ENCODE assay signal across 9 cellular contexts in the genomic region with DNA sequence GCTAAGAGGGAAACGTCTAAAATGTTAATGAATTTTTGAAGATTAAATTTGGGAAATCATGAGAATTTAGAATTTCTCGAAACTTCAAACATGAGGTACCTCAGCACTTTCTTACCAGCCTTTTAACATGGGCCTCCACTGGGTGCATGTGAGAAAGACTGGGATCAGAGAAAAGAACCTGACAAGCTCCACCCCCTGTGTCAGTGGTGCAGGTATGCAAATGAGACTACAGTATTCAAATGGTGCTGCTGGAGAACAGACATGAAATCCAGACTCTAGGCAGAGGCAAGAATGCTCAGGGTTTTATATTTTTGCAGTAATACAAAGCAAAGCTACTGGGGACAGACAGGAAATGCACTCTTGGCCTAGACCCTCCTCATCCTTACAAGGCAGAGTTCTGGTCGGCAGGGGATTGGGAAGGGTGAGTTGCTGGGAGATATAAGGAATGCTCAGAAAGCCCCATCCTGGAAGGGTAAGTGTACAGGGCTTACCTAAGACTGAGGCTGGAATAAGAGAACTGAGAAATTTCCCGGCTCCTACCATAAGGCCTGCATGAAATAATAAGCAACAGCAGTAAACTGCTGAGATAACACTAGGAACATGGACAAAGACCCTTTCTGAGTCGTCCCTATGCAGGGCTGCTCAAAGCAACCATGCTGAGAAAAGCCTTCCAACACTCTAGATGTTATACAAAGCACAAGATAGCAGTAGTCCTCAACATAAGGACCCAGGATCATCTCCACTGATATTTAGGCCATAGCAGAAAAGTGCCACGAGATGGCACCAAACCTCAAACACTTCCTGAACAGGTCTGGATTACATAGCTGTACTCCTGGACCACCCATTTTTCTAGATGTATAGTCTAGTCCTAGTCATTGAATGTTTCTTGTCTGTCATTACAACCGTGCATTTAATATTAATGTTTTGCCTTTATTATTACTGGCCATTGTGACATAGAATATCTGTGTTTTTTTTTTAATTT.
DNase-seq lines count a peak whose midpoint lies in the region; ATAC-seq, FAIRE-seq and TF ChIP-seq lines count a peak whose summit lies in the region.
"Had no signal": no experiment of that assay in that cellular context is flagged by ENCODE, and none has a peak within 500 bp of the region (broad histone marks: within the 10 kb centered on the region; RNA-seq: fewer than 3 reads in every experiment).

No MANE protein-coding gene starts in this region.

- peak; percentile 43 for FAIRE-seq in A549 (lab: Jason Lieb, UNC)
- FAIRE-seq in H1 (lab: Jason Lieb, UNC), result peak; percentile 93

- H2BK20ac ChIP-seq in H1 (ENCODE audit: low read length), result no peak overlapping the region

- no peaks in the 10 kb centered on the region for H3K4me1 ChIP-seq in A549
- H3K4me1 ChIP-seq in HCT116 (ENCODE audit: control insufficient read depth in 1 of 2, insufficient read depth in 2 of 2, low read length in 2 of 2), result no peaks in the 10 kb centered on the region
- H3K4me1 ChIP-seq in Karpas-422 (ENCODE audit: low read length), result peaks cover 4% of the 10 kb centered on the region; the same call in 1 of the 2 replicates
- H3K4me1 ChIP-seq in Panc1 (ENCODE audit: control insufficient read depth, insufficient read depth, low read length), result no peaks in the 10 kb centered on the region
- H3K4me1 ChIP-seq in H1 (replicated peaks in 1 of 4; ENCODE audit: control insufficient read depth in 3 of 4, insufficient read depth in 4 of 4, low read length in 3 of 4), result peaks cover 0 to 6% (median 0%) of the 10 kb centered on the region in 4 experiments; a peak in 1 of 7 replicates

- no peak overlapping the region for H3K4ac ChIP-seq in H1 (replicated peaks; ENCODE audit: insufficient read length, low read depth, low read length)

- H4K20me1 ChIP-seq in HCT116 (ENCODE audit: insufficient read depth) (no peaks in the 10 kb centered on the region), Karpas-422 (ENCODE audit: insufficient read depth, low read depth, low read length) (no peaks in the 10 kb centered on the region), H1 (replicated peaks in 1 of 2; ENCODE audit: control insufficient read depth in 1 of 2, insufficient read depth in 2 of 2, low read length in 2 of 2) (no peaks in the 10 kb centered on the region)

- H4K8ac ChIP-seq in H1 (ENCODE audit: extremely low read depth, insufficient read depth, low read length), result no peak overlapping the region

- no peak overlapping the region for H3K56ac ChIP-seq in H1 (replicated peaks; ENCODE audit: insufficient read length, low read depth, low read length)

- H3K18ac ChIP-seq in H1 (ENCODE audit: extremely low read depth, low read length), result no peak overlapping the region

- POLR2A ChIA-PET in A549 (lab: Yijun Ruan, JAX), result no interaction called here
- POLR2A ChIA-PET in HCT116 (lab: Charles Lee), result no interaction called here
- POLR2A ChIA-PET in Panc1 (lab: Charles Lee), result no interaction called here
- POLR2A ChIA-PET in H1 (lab: Charles Lee; ENCODE audit: partially characterized antibody), result interaction anchor here (1.1 kb wide), 1 partner anchor 12 kb away, joined by 3 read pairs; no protein-coding TSS in a partner anchor

- H4K5ac ChIP-seq in H1 (ENCODE audit: insufficient read length, low read depth, low read length), result no peak overlapping the region

- H3K23me2 ChIP-seq in H1 (ENCODE audit: low read depth, low read length), result no peaks in the 10 kb centered on the region

- TF ChIP-seq CTCF in A549 (IDR thresholded peaks at IDR 0.05) (peak; percentile 74), GM12872 (IDR thresholded peaks at IDR 0.05; ENCODE audit: insufficient read depth, low read depth, low read length) (peak; percentile 71), HCT116 (IDR thresholded peaks at IDR 0.05 in 2 of 3, conservative IDR thresholded peaks at IDR 0.05 in 1 of 3; ENCODE audit: borderline replicate concordance in 1 of 3, insufficient read depth in 1 of 3, low read depth in 2 of 3, low read length in 2 of 3) (peak; percentile 68 to 83 (median 70); a peak in 5 of 6 replicates), Panc1 (IDR thresholded peaks at IDR 0.05) (peak; percentile 73), H1 (IDR thresholded peaks at IDR 0.05; ENCODE audit: control extremely low read depth in 1 of 3, insufficient read depth in 1 of 3, low read depth in 1 of 3, low read length in 3 of 3) (peak in 2 of 3 experiments; percentile 64 to 74; a peak in 3 of 4 replicates)

- H3K4me2 ChIP-seq in A549, result no peak overlapping the region
- H3K4me2 ChIP-seq in HCT116 (ENCODE audit: low read length), result no peak overlapping the region
- H3K4me2 ChIP-seq in Karpas-422 (ENCODE audit: low read depth, low read length, poor library complexity, severe bottlenecking), result no peak overlapping the region
- no peak overlapping the region for H3K4me2 ChIP-seq in H1 (ENCODE audit: insufficient read depth in 1 of 2, low read depth in 2 of 2, low read length in 2 of 2)

- no peak overlapping the region for H3K4me3 ChIP-seq in A549
- H3K4me3 ChIP-seq in HCT116 (replicated peaks in 1 of 2; ENCODE audit: low read depth in 1 of 2, low read length in 2 of 2), result no peak overlapping the region
- H3K4me3 ChIP-seq in Karpas-422 (ENCODE audit: low read length), result no peak overlapping the region
- H3K4me3 ChIP-seq in Panc1 (ENCODE audit: low read depth in 2 of 2, low read length in 2 of 2), result no peak overlapping the region
- H3K4me3 ChIP-seq in H1 (ENCODE audit: extremely low read depth in 1 of 4, insufficient read depth in 2 of 4, low read depth in 3 of 4, low read length in 4 of 4), result no peak overlapping the region

- H3K4me3 Mint-ChIP-seq in memory B cell, result no peak overlapping the region
- H3K4me3 Mint-ChIP-seq: naive B cell had no signal

- H2BK15ac ChIP-seq in H1 (ENCODE audit: low read length), result no peak overlapping the region

- no peaks in the 10 kb centered on the region for H3K9me3 Mint-ChIP-seq in memory B cell
- H3K9me3 Mint-ChIP-seq: naive B cell had no signal

- H3K36me3 ChIP-seq in HCT116 (ENCODE audit: control insufficient read depth in 1 of 2, insufficient read depth in 2 of 2, low read length in 2 of 2), result no peaks in the 10 kb centered on the region
- H3K36me3 ChIP-seq in Karpas-422 (ENCODE audit: insufficient read depth, low read length), result no peaks in the 10 kb centered on the region
- H3K36me3 ChIP-seq in Panc1 (ENCODE audit: control insufficient read depth, insufficient read depth, low read length), result no peaks in the 10 kb centered on the region
- no peaks in the 10 kb centered on the region for H3K36me3 ChIP-seq in H1 (ENCODE audit: control insufficient read depth in 2 of 4, insufficient read depth in 4 of 4, low read length in 3 of 4)

- H3K79me2 ChIP-seq in HCT116 (ENCODE audit: insufficient read depth, low read length) (no peaks in the 10 kb centered on the region), Karpas-422 (ENCODE audit: low read length) (no peaks in the 10 kb centered on the region), H1 (ENCODE audit: control insufficient read depth in 1 of 2, insufficient read depth in 2 of 2, low read length in 2 of 2) (no peaks in the 10 kb centered on the region)

- peak overlapping the region in 1 of 2 experiments; percentile 19; a peak in 1 of 6 replicates for H3K27ac ChIP-seq in A549
- no peak overlapping the region for H3K27ac ChIP-seq in HCT116 (ENCODE audit: low read depth, low read length)
- no peak overlapping the region for H3K27ac ChIP-seq in Karpas-422 (ENCODE audit: low read length)
- H3K27ac ChIP-seq in Panc1 (ENCODE audit: low read length), result no peak overlapping the region
- H3K27ac ChIP-seq in H1 (ENCODE audit: low read depth, low read length), result no peak overlapping the region

- 29% methylated on average over 7 of the region's 7 CpGs for WGBS in A549 (ENCODE audit: missing lambda C conversion rate)
- 61% methylated on average over 7 of the region's 7 CpGs; no CpG with 5 or more reads in 1 of the 2 experiments for WGBS in H1 (ENCODE audit: extremely low coverage in 1 of 2, insufficient coverage in 1 of 2, insufficient read length in 1 of 2, insufficient replicate concordance in 2 of 2, low coverage in 1 of 2, low lambda C conversion rate in 2 of 2, missing lambda C conversion rate in 1 of 2), 2 experiments

- H3K9ac ChIP-seq in HCT116 (ENCODE audit: low read length) (no peak overlapping the region), Karpas-422 (ENCODE audit: low read length) (no peak overlapping the region), H1 (replicated peaks in 1 of 4; ENCODE audit: extremely low read depth in 1 of 4, low read depth in 3 of 4, low read length in 3 of 4) (no peak overlapping the region)

- peak; percentile 76 to 82 for TF ChIP-seq RAD21 in A549 (conservative IDR thresholded peaks at IDR 0.05 in 1 of 2, IDR thresholded peaks at IDR 0.05 in 1 of 2)
- peak; percentile 83 for TF ChIP-seq RAD21 in HCT116 (IDR thresholded peaks at IDR 0.05; ENCODE audit: low read depth)
- peak; percentile 84 to 85 for TF ChIP-seq RAD21 in H1 (IDR thresholded peaks at IDR 0.05 in 1 of 2, conservative IDR thresholded peaks at IDR 0.05 in 1 of 2; ENCODE audit: low read depth in 2 of 2, low read length in 2 of 2)

- no peaks in the 10 kb centered on the region for H3K79me1 ChIP-seq in H1 (ENCODE audit: low read depth, low read length)

- H3K27ac Mint-ChIP-seq in memory B cell, result no peak overlapping the region
- H3K27ac Mint-ChIP-seq: naive B cell had no signal

- RAD21 ChIA-PET in HCT116 (lab: Charles Lee; ENCODE audit: low non-redundant PET in 1 of 2, low total read pairs in 2 of 2, uncharacterized antibody in 2 of 2, unreplicated experiment in 2 of 2), result interaction anchor here (0.7 to 1.5 kb wide), 3 partner anchors 107 to 292 kb away, joined by 3 to 8 read pairs (median 6); no protein-coding TSS in a partner anchor

- H4K91ac ChIP-seq in H1 (replicated peaks; ENCODE audit: insufficient read length, low read length), result no peak overlapping the region

- no peak overlapping the region for H2AK5ac ChIP-seq in H1 (ENCODE audit: low read depth, low read length)

- DNase-seq in A549 (ENCODE audit: low read depth in 1 of 2, low spot score in 1 of 2), result peak; percentile 51 to 75
- peak; percentile 54 for DNase-seq in HCT116 (ENCODE audit: low read depth, low spot score)
- peak; percentile 83 for DNase-seq in Karpas-422
- peak; percentile 25 for DNase-seq in Panc1 (ENCODE audit: low read depth, low spot score)
- peak in 1 of 2 experiments; percentile 56 for DNase-seq in H1 (ENCODE audit: low read depth in 1 of 2, low spot score in 2 of 2)
- no peak for DNase-seq in memory B cell (ENCODE audit: low spot score in 2 of 2)
- DNase-seq in central memory CD4-positive, alpha-beta T cell, result no peak
- DNase-seq: naive B cell had no signal

- no peak overlapping the region for H3K14ac ChIP-seq in H1 (ENCODE audit: insufficient read length)

- TF ChIP-seq EP300 in A549 (IDR thresholded peaks at IDR 0.05) (no peak), H1 (IDR thresholded peaks at IDR 0.05; ENCODE audit: borderline replicate concordance in 1 of 2, low read depth in 2 of 2, low read length in 2 of 2) (no peak)

- H3K4me1 Mint-ChIP-seq in memory B cell, result no peaks in the 10 kb centered on the region
- H3K4me1 Mint-ChIP-seq: naive B cell had no signal

- no TSS peak for BruUV-seq in HCT116 (replicated peaks; lab: Mats Ljungman, UMichigan)
- no TSS peak for BruUV-seq in Panc1 (replicated peaks; lab: Mats Ljungman, UMichigan)

- no peaks in the 10 kb centered on the region for H3K9me2 ChIP-seq in HCT116 (ENCODE audit: insufficient read depth)
- H3K9me2 ChIP-seq in Karpas-422 (replicated peaks; ENCODE audit: insufficient read depth, low read length), result no peaks in the 10 kb centered on the region

- H2BK5ac ChIP-seq in H1 (ENCODE audit: low read depth, low read length), result no peak overlapping the region

- H2AFZ ChIP-seq in HCT116 (ENCODE audit: low read depth, low read length, poor library complexity, severe bottlenecking) (no peak overlapping the region), Karpas-422 (ENCODE audit: low read length) (no peak overlapping the region), H1 (ENCODE audit: low read length) (no peak overlapping the region; the same call in 1 of the 2 replicates)

- H2BK120ac ChIP-seq in H1 (replicated peaks; ENCODE audit: low read depth, low read length), result no peak overlapping the region

- H3K9me3 ChIP-seq in A549, result no peaks in the 10 kb centered on the region
- no peaks in the 10 kb centered on the region for H3K9me3 ChIP-seq in HCT116 (ENCODE audit: control insufficient read depth in 1 of 2, insufficient read depth in 1 of 2, low read depth in 1 of 2, low read length in 2 of 2)
- no peaks in the 10 kb centered on the region for H3K9me3 ChIP-seq in Karpas-422 (ENCODE audit: low read length)
- no peaks in the 10 kb centered on the region for H3K9me3 ChIP-seq in Panc1 (ENCODE audit: control insufficient read depth, insufficient read depth, low read depth, low read length)
- no peaks in the 10 kb centered on the region for H3K9me3 ChIP-seq in H1 (ENCODE audit: insufficient read depth in 2 of 2, low read depth in 1 of 2, low read length in 1 of 2)

- no peaks in the 10 kb centered on the region for H3K36me3 Mint-ChIP-seq in memory B cell
- H3K36me3 Mint-ChIP-seq: naive B cell had no signal

- no peaks in the 10 kb centered on the region for H3K27me3 Mint-ChIP-seq in memory B cell
- H3K27me3 Mint-ChIP-seq: naive B cell had no signal

- intact Hi-C loops in HCT116 (cut with micrococcal nuclease), result loop anchor here (1.0 to 5.0 kb wide), 2 partner anchors 292 to 347 kb away; no protein-coding TSS in a partner anchor
- intact Hi-C loops in Panc1 (cut with micrococcal nuclease; ENCODE audit: unreplicated experiment), result loop anchor here (2.0 to 10.0 kb wide), 2 partner anchors 101 to 293 kb away; no protein-coding TSS in a partner anchor

- no peak overlapping the region for H3K23ac ChIP-seq in H1 (ENCODE audit: insufficient read length)

- CTCF ChIA-PET in A549 (lab: Yijun Ruan, JAX), result interaction anchor here (0.6 to 4.3 kb wide), 21 partner anchors 10 to 345 kb away, joined by 3 to 85 read pairs (median 3); no protein-coding TSS in a partner anchor
- CTCF ChIA-PET in HCT116 (lab: Charles Lee), result interaction anchor here (0.6 to 4.1 kb wide), 13 partner anchors 9 to 345 kb away, joined by 3 to 70 read pairs (median 5); no protein-coding TSS in a partner anchor
- CTCF ChIA-PET in Panc1 (lab: Charles Lee), result interaction anchor here (0.6 to 0.8 kb wide), 2 partner anchors 146 to 292 kb away, joined by 4 to 6 read pairs; no protein-coding TSS in a partner anchor
- CTCF ChIA-PET in H1 (lab: Charles Lee; ENCODE audit: partially characterized antibody), result interaction anchor here (0.7 to 3.7 kb wide), 25 partner anchors 9 to 348 kb away, joined by 3 to 45 read pairs (median 4); no protein-coding TSS in a partner anchor

- TF ChIP-seq POLR2A in A549 (IDR thresholded peaks at IDR 0.05; ENCODE audit: low read length), result no peak
- TF ChIP-seq POLR2A in HCT116 (IDR thresholded peaks at IDR 0.05; ENCODE audit: borderline replicate concordance, extremely low read depth, insufficient read depth, insufficient read length), result no peak
- no peak for TF ChIP-seq POLR2A in H1 (IDR thresholded peaks at IDR 0.05; ENCODE audit: control extremely low read depth in 1 of 2, low read depth in 2 of 2, low read length in 2 of 2)

- ATAC-seq in A549, result peak; percentile 96 to 100
- peak; percentile 99 for ATAC-seq in HCT116
- peak; percentile 87 for ATAC-seq in Panc1
- peak; percentile 42 for ATAC-seq in memory B cell (ENCODE audit: low read depth)

- in situ Hi-C loops in Panc1 (cut with HindIII; ENCODE audit: low pct_unique_long_range_greater_than_20kb, low sequenced_read_pairs), result no loop called here

- no peak overlapping the region for H2BK12ac ChIP-seq in H1 (ENCODE audit: low read depth, low read length)

- no peaks in the 10 kb centered on the region for H3K27me3 ChIP-seq in HCT116 (ENCODE audit: insufficient read depth, low read length)
- no peaks in the 10 kb centered on the region for H3K27me3 ChIP-seq in Karpas-422 (ENCODE audit: low read length)
- no peaks in the 10 kb centered on the region for H3K27me3 ChIP-seq in Panc1 (ENCODE audit: control insufficient read depth, insufficient read depth, low read length)
- no peaks in the 10 kb centered on the region for H3K27me3 ChIP-seq in H1 (replicated peaks in 1 of 4; ENCODE audit: control insufficient read depth in 3 of 4, extremely low read depth in 1 of 4, insufficient read depth in 3 of 4, low read length in 3 of 4)

Comparison
In these comparisons a context has a peak if more than half of its experiments do, and no peak if none do; other contexts are left out.
1. ATAC-seq: peak in every context shown above with its lines; median percentile 99 in HCT116; 98 in A549; 87 in Panc1; 42 in memory B cell.
2. DNase-seq: peak in A549 (2 of 2), HCT116 (single experiment), Karpas-422 (single experiment) and Panc1 (single experiment); none in memory B cell (0 of 2) and central memory CD4-positive, alpha-beta T cell (single experiment).
3. Of the 18 proteins assayed by ChIP-seq in both H1 and A549: peak only in H1: none; only in A549: none; in both: CTCF and RAD21; in neither: 16.
4. Peak in every context shown above with its lines, with median percentiles within 50 percentile points of each other: CTCF ChIP-seq.